Comparison of ENCODE assay signal across 8 cellular contexts in the genomic region with DNA sequence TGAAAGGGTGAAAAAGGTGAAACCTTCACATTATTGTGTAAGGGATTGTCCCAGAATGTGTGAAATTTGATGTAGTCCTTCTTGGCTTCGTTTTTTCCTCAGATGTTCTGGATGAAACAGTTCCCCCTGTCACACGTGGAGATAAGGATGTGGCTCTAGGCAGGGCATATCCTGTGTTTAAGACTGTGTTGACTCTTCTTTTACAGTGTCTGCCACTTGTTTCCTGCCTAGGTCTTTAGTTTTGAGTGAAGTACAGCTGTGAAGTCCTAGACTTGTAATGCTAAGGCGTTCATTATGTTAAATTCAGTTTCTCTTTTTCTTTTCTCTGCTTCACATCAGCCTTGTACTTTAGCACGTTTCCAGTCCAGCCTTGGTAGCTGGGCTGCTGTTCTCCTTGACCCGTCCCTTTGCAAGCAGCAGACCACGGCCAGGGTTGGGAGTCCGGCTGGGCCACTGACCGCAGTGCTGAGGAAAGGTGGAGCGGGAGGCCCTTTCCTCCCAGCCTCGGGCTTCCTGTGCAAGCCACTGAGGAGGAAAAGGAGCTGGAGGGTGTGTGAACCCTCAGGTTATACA. TPM values are rescaled to one million over a fixed set of nuclear protein-coding genes. Genes with fewer than 3 reads are reported as not detected.
A peak's percentile ranks its signal among the peaks of the same experiment; 100 is the strongest.
DNase-seq lines count a peak whose midpoint lies in the region; ATAC-seq and TF ChIP-seq lines count a peak whose summit lies in the region.

No MANE protein-coding gene starts in this region.

- peak overlapping the region; percentile 91 to 99 (median 96) for H3K27ac Mint-ChIP-seq in CD8-positive, alpha-beta memory T cell
- H3K27ac Mint-ChIP-seq in T-helper 17 cell (peak overlapping the region; percentile 100), progenitor cell of endocrine pancreas (peak overlapping the region; percentile 46)

- CTCF ChIA-PET in CD8-positive, alpha-beta memory T cell (lab: Charles Lee), result interaction anchor here (0.8 to 5.0 kb wide), 13 partner anchors 12 to 120 kb away, joined by 3 to 78 read pairs (median 4); a partner anchor contains a TSS

- ATAC-seq in GM19328 (IDR thresholded peaks at IDR 0.05; ENCODE audit: unreplicated experiment) (peak; percentile 61), HG03354 (IDR thresholded peaks at IDR 0.05; ENCODE audit: poor library complexity, severe bottlenecking, unreplicated experiment) (peak; percentile 76), T-helper 17 cell (peak; percentile 84)

- no peaks in the 10 kb centered on the region for H3K9me3 ChIP-seq in CD8-positive, alpha-beta memory T cell (ENCODE audit: low read length)
- no peaks in the 10 kb centered on the region for H3K9me3 ChIP-seq in T-helper 17 cell (ENCODE audit: control insufficient read depth, low read length, poor library complexity, severe bottlenecking)

- peak; percentile 28 to 85 (median 70) for DNase-seq in CD8-positive, alpha-beta memory T cell
- DNase-seq in T-helper 17 cell (peak; percentile 19 to 29 (median 23)), epithelial cell of prostate (ENCODE audit: low read depth, low spot score) (no peak), progenitor cell of endocrine pancreas (ENCODE audit: low spot score, unreplicated experiment) (no peak), AG08396 (ENCODE audit: low spot score) (no peak), NCI-H774 (lab: John Stamatoyannopoulos, UW) (no peak)

- H3K27me3 ChIP-seq in CD8-positive, alpha-beta memory T cell (ENCODE audit: insufficient read depth, low read length, poor library complexity, severe bottlenecking), result no peaks in the 10 kb centered on the region

- H3K27me3 Mint-ChIP-seq in CD8-positive, alpha-beta memory T cell, result no peaks in the 10 kb centered on the region
- H3K27me3 Mint-ChIP-seq in T-helper 17 cell (no peaks in the 10 kb centered on the region), progenitor cell of endocrine pancreas (no peaks in the 10 kb centered on the region)

- peak overlapping the region; percentile 79 for H3K27ac ChIP-seq in CD8-positive, alpha-beta memory T cell (ENCODE audit: low read depth, low read length)
- H3K27ac ChIP-seq in epithelial cell of prostate, result peak overlapping the region; percentile 1

- POLR2A ChIA-PET in CD8-positive, alpha-beta memory T cell (lab: Charles Lee), result interaction anchor here (0.5 to 3.6 kb wide), 11 partner anchors 10 to 216 kb away, joined by 3 to 49 read pairs (median 6); a partner anchor contains a TSS

- peak overlapping the region; percentile 85 to 94 (median 92) for H3K4me3 Mint-ChIP-seq in CD8-positive, alpha-beta memory T cell
- H3K4me3 Mint-ChIP-seq in T-helper 17 cell (peak overlapping the region; percentile 93), progenitor cell of endocrine pancreas (ENCODE audit: low read depth) (peak overlapping the region; percentile 11)

- H3K36me3 Mint-ChIP-seq in CD8-positive, alpha-beta memory T cell, result peaks cover 0 to 9% (median 6%) of the 10 kb centered on the region in 3 donors
- peaks cover 3% of the 10 kb centered on the region for H3K36me3 Mint-ChIP-seq in T-helper 17 cell (ENCODE audit: low read depth)
- H3K36me3 Mint-ChIP-seq in progenitor cell of endocrine pancreas (ENCODE audit: insufficient read depth), result no peaks in the 10 kb centered on the region

- no peaks in the 10 kb centered on the region for H3K36me3 ChIP-seq in CD8-positive, alpha-beta memory T cell (ENCODE audit: insufficient read depth, low read length)

- H3K4me1 Mint-ChIP-seq in CD8-positive, alpha-beta memory T cell, result peaks cover 93 to 96% (median 95%) of the 10 kb centered on the region in 3 donors
- H3K4me1 Mint-ChIP-seq in T-helper 17 cell (peaks cover 75% of the 10 kb centered on the region), progenitor cell of endocrine pancreas (ENCODE audit: low read depth) (peaks cover 79% of the 10 kb centered on the region)

- peak overlapping the region; percentile 66 for H3K4me3 ChIP-seq in CD8-positive, alpha-beta memory T cell (ENCODE audit: low read length)

- no peak for TF ChIP-seq CTCF in progenitor cell of endocrine pancreas (IDR thresholded peaks at IDR 0.05; ENCODE audit: unreplicated experiment)

- H3K9me3 Mint-ChIP-seq in CD8-positive, alpha-beta memory T cell, result no peaks in the 10 kb centered on the region
- no peaks in the 10 kb centered on the region for H3K9me3 Mint-ChIP-seq in progenitor cell of endocrine pancreas (ENCODE audit: low read depth)

- H3K4me1 ChIP-seq in CD8-positive, alpha-beta memory T cell (ENCODE audit: insufficient read depth, low read length), result peaks cover 99% of the 10 kb centered on the region

RNA-seq across cellular contexts. Expression of a gene that starts 59.1 kb away (rescaled TPM):
- 10 to 100 TPM; 58.2 to 59.2 TPM for total RNA-seq in CD8-positive, alpha-beta memory T cell
- 4.0 TPM for polyA plus RNA-seq in CD8-positive, alpha-beta memory T cell
- total RNA-seq in T-helper 17 cell, result 100 to 1,000 TPM; 114 to 116 TPM
- 18.8 and 20.7 TPM in 2 replicates for total RNA-seq in progenitor cell of endocrine pancreas

Comparison
In these comparisons a context has a peak if more than half of its experiments do, and no peak if none do; other contexts are left out.
1. DNase-seq: peak in CD8-positive, alpha-beta memory T cell (5 of 5) and T-helper 17 cell (3 of 3); none in epithelial cell of prostate (single experiment), progenitor cell of endocrine pancreas (single experiment), AG08396 (single experiment) and NCI-H774 (single experiment).
2. H3K27ac Mint-ChIP-seq: peak in every context shown above with its lines; median percentile 100 in T-helper 17 cell; 96 in CD8-positive, alpha-beta memory T cell; 46 in progenitor cell of endocrine pancreas.
3. H3K4me3 Mint-ChIP-seq: peak in every context shown above with its lines; median percentile 93 in T-helper 17 cell; 92 in CD8-positive, alpha-beta memory T cell; 11 in progenitor cell of endocrine pancreas.
4. Peak in every context shown above with its lines, with median percentiles within 50 percentile points of each other: ATAC-seq.